In genomic region chr20:62549029-62549428, GRCh38 we compare ENCODE assay signal across 31 cellular contexts.
DNase-seq lines count a peak whose midpoint lies in the region; ATAC-seq and TF ChIP-seq lines count a peak whose summit lies in the region.
"Had no signal": no experiment of that assay in that cellular context is flagged by ENCODE, and none has a peak within 500 bp of the region (broad histone marks: within the 10 kb centered on the region; RNA-seq: fewer than 3 reads in every experiment).

No MANE protein-coding gene starts in this region.

- H3K79me2 ChIP-seq in Loucy (ENCODE audit: insufficient read depth, low read length), result no peaks in the 10 kb centered on the region

- no peaks in the 10 kb centered on the region for H3K9me2 ChIP-seq in Loucy (replicated peaks; ENCODE audit: low read depth, low read length)

- TF ChIP-seq EP300 in sigmoid colon (IDR thresholded peaks at IDR 0.05), result no peak

- H3K27me3 Mint-ChIP-seq in immature natural killer cell (ENCODE audit: low read depth in 3 of 3), result peaks cover 7 to 20% (median 9%) of the 10 kb centered on the region in 3 donors

- intact Hi-C loops in sigmoid colon (cut with DNase I), result no loop called here

- TF ChIP-seq POLR2A in sigmoid colon (IDR thresholded peaks at IDR 0.05), result no peak

- H3K4me1 ChIP-seq in BLaER1 treated with 17β-estradiol and CSF1 and Interleukin-3, amounts not matched to agents 10 nM and 100 nM, result peaks cover 14 to 48% (median 41%) of the 10 kb centered on the region in 10 experiments
- H3K4me1 ChIP-seq in Loucy (ENCODE audit: insufficient read depth, low read length, poor library complexity, severe bottlenecking) (peaks cover 30% of the 10 kb centered on the region), sigmoid colon (peaks cover 0 to 80% (median 65%) of the 10 kb centered on the region in 4 donors)

- H3K9me3 ChIP-seq in BLaER1 treated with 17β-estradiol and CSF1 and Interleukin-3, amounts not matched to agents 10 nM and 100 nM (replicated peaks in 1 of 11), result peaks cover 0 to 11% (median 6%) of the 10 kb centered on the region in 11 experiments; a peak in 10 of 22 replicates
- H3K9me3 ChIP-seq in Loucy (ENCODE audit: insufficient read depth, low read depth, low read length) (no peaks in the 10 kb centered on the region), sigmoid colon (no peaks in the 10 kb centered on the region)
- H3K9me3 ChIP-seq: prostate gland, thoracic aorta, vagina had no signal

- H3K4me3 ChIP-seq in BLaER1 treated with 17β-estradiol and CSF1 and Interleukin-3, amounts not matched to agents 10 nM and 100 nM, result no peak overlapping the region
- peak overlapping the region; percentile 65 for H3K4me3 ChIP-seq in Loucy (ENCODE audit: low read length, poor library complexity, severe bottlenecking)
- peak overlapping the region in 3 of 4 donors; percentile 76 to 85 (median 80) for H3K4me3 ChIP-seq in sigmoid colon
- H3K4me3 ChIP-seq: prostate gland, skin epidermis had no signal

- peaks cover 60 to 81% (median 69%) of the 10 kb centered on the region in 11 experiments for H3K27me3 ChIP-seq in BLaER1 treated with 17β-estradiol and CSF1 and Interleukin-3, amounts not matched to agents 10 nM and 100 nM
- H3K27me3 ChIP-seq in Loucy (ENCODE audit: insufficient read depth, low read length, poor library complexity, severe bottlenecking) (no peaks in the 10 kb centered on the region), sigmoid colon (peaks cover 0 to 39% (median 6%) of the 10 kb centered on the region in 3 donors)

- H3K9ac ChIP-seq in BLaER1 treated with 17β-estradiol and CSF1 and Interleukin-3, amounts not matched to agents 10 nM and 100 nM, result peak overlapping the region in 3 of 11 experiments; percentile 14 to 22 (median 15); a peak in 1 of 22 replicates
- peak overlapping the region; percentile 78 for H3K9ac ChIP-seq in Loucy (ENCODE audit: low read depth, low read length, poor library complexity, severe bottlenecking)

- H3F3A ChIP-seq in Loucy (ENCODE audit: low read depth), result no peaks in the 10 kb centered on the region

- no peaks in the 10 kb centered on the region for H3K36me3 ChIP-seq in BLaER1 treated with 17β-estradiol and CSF1 and Interleukin-3, amounts not matched to agents 10 nM and 100 nM
- no peaks in the 10 kb centered on the region for H3K36me3 ChIP-seq in Loucy (ENCODE audit: insufficient read depth, low read length)
- peaks cover 0 to 17% (median 0%) of the 10 kb centered on the region in 4 donors for H3K36me3 ChIP-seq in sigmoid colon
- H3K36me3 ChIP-seq: prostate gland, thoracic aorta, vagina had no signal

- WGBS in sigmoid colon, 2 donors, result 76 to 84% methylated on average over 13 of the region's 13 CpGs

- H3K9me3 Mint-ChIP-seq in immature natural killer cell, result no peaks in the 10 kb centered on the region

- no peak for ATAC-seq in HG02970 (IDR thresholded peaks at IDR 0.05; ENCODE audit: low FRiP score, unreplicated experiment)
- ATAC-seq: activated CD4-positive, CD25-positive, alpha-beta regulatory T cell treated with anti-CD3 and anti-CD28 coated beads, Interleukin-2, amount 50 U/mL, for 24 hours; HCT116; PC-3; T-helper 17 cell had no signal

- no peak overlapping the region for H2AFZ ChIP-seq in Loucy (ENCODE audit: low read length)

- H3K27ac Mint-ChIP-seq in immature natural killer cell, result no peak overlapping the region
- H3K27ac Mint-ChIP-seq: activated CD4-positive, alpha-beta memory T cell treated with anti-CD3 and anti-CD28 coated beads for 36 hours; endodermal cell; T-helper 17 cell had no signal

- peak overlapping the region; percentile 12 to 76 (median 60); a peak in 19 of 22 replicates for H3K4me2 ChIP-seq in BLaER1 treated with 17β-estradiol and CSF1 and Interleukin-3, amounts not matched to agents 10 nM and 100 nM
- H3K4me2 ChIP-seq in Loucy (ENCODE audit: low read depth, low read length, poor library complexity, severe bottlenecking), result peak overlapping the region; percentile 84

- DNase-seq in immature natural killer cell (no peak), sigmoid colon (no peak), T1000 (lab: John Stamatoyannopoulos, UW) (no peak), NCI-H2171 (lab: John Stamatoyannopoulos, UW) (no peak)
- DNase-seq: activated CD4-positive, alpha-beta memory T cell treated with anti-CD3 and anti-CD28 coated beads for 36 hours; activated naive CD4-positive, alpha-beta T cell treated with Interleukin-2 at 50 U/mL for 16 hours; dermis blood vessel endothelial cell; DMS153; endodermal cell; foreskin melanocyte; hippocampal formation; Kasumi-1; mesenchymal stem cell; NCI-H1436; NCI-H2081 treated with DMSO at 0.1 percent for 48 hours; NCI-H226; NCI-H69; occipital lobe; PC-3; SHP77; stimulated activated naive CD4-positive, alpha-beta T cell treated with Interleukin-2 at 50 U/mL for 16 hours; T-helper 17 cell had no signal

- H3K36me3 Mint-ChIP-seq in immature natural killer cell, result no peaks in the 10 kb centered on the region
- H3K36me3 Mint-ChIP-seq: activated CD4-positive, alpha-beta memory T cell treated with anti-CD3 and anti-CD28 coated beads for 36 hours had no signal

- H3K4me3 Mint-ChIP-seq in immature natural killer cell, result peak overlapping the region in 3 of 5 donors; percentile 52 to 64 (median 63)
- H3K4me3 Mint-ChIP-seq: activated CD4-positive, alpha-beta memory T cell treated with anti-CD3 and anti-CD28 coated beads for 36 hours; endodermal cell; T-helper 17 cell had no signal

- no peak overlapping the region for H3K27ac ChIP-seq in BLaER1 treated with 17β-estradiol and CSF1 and Interleukin-3, amounts not matched to agents 10 nM and 100 nM
- H3K27ac ChIP-seq in sigmoid colon, result peak overlapping the region; percentile 91 to 97 (median 94)
- H3K27ac ChIP-seq: skin epidermis had no signal

- TF ChIP-seq CTCF in Loucy (conservative IDR thresholded peaks at IDR 0.05; ENCODE audit: low read length) (no peak), sigmoid colon (IDR thresholded peaks at IDR 0.05) (no peak)

- H3K4me1 Mint-ChIP-seq in immature natural killer cell, result peaks cover 15 to 26% of the 10 kb centered on the region in 2 donors

- H4K20me1 ChIP-seq in BLaER1 treated with 17β-estradiol and CSF1 and Interleukin-3, amounts not matched to agents 10 nM and 100 nM, result peaks cover 0 to 76% (median 20%) of the 10 kb centered on the region in 11 experiments; a peak in 14 of 22 replicates
- no peaks in the 10 kb centered on the region for H4K20me1 ChIP-seq in Loucy (ENCODE audit: insufficient read depth, low read length, poor library complexity, severe bottlenecking)

Comparison
In these comparisons a context has a peak if more than half of its experiments do, and no peak if none do; other contexts are left out.
1. H3K27ac ChIP-seq: peak in sigmoid colon (4 of 4); none in BLaER1 treated with 17β-estradiol and CSF1 and Interleukin-3, amounts not matched to agents 10 nM and 100 nM (0 of 11).
2. H3K4me3 ChIP-seq: peak in Loucy (single experiment) and sigmoid colon (3 of 4); none in BLaER1 treated with 17β-estradiol and CSF1 and Interleukin-3, amounts not matched to agents 10 nM and 100 nM (0 of 10).